ENCODE assay signal across 2 cellular contexts in genomic region chr16:578232-578869, GRCh38.
TF ChIP-seq lines count a peak whose summit lies in the region.

No MANE protein-coding gene starts in this region.

TF ChIP-seq in HCT116, 20 proteins besides CTCF, POLR2A, EP300 and RAD21:
- TF ChIP-seq ZBTB33 (IDR thresholded peaks at IDR 0.05; ENCODE audit: extremely low read depth, insufficient replicate concordance, low read length) (no peak), TCF7L2 (IDR thresholded peaks at IDR 0.05; ENCODE audit: borderline replicate concordance, extremely low read depth, insufficient read depth, insufficient read length) (no peak), YY1 (IDR thresholded peaks at IDR 0.05; ENCODE audit: extremely low read depth, insufficient replicate concordance, low read depth, low read length) (no peak)

TF ChIP-seq in K562, 482 proteins besides CTCF, POLR2A, EP300 and RAD21:
- TF ChIP-seq POLR2G (IDR thresholded peaks at IDR 0.05; ENCODE audit: low read depth, low read length) (peak; percentile 31), BCL6 (CRISPR knock-in tag; IDR thresholded peaks at IDR 0.05) (no peak), RBFOX2 (IDR thresholded peaks at IDR 0.05; ENCODE audit: low read depth, low read length) (peak; percentile 48; the same call in 1 of the 2 replicates)
